ENCODE assay signal across 1 cellular context in genomic region chr9:136275655-136276429, GRCh38.
TF ChIP-seq lines count a peak whose summit lies in the region.

No MANE protein-coding gene starts in this region.

TF ChIP-seq in A549, 52 proteins besides CTCF, POLR2A, EP300 and RAD21 (continued from another document):
- TF ChIP-seq REST (IDR thresholded peaks at IDR 0.05) (no peak), PBX3 (IDR thresholded peaks at IDR 0.05) (no peak), MAX (IDR thresholded peaks at IDR 0.05) (no peak), FOXS1 (CRISPR knock-in tag; IDR thresholded peaks at IDR 0.05) (no peak), FOSB (CRISPR knock-in tag; IDR thresholded peaks at IDR 0.05) (no peak), HOXA7 (CRISPR knock-in tag; IDR thresholded peaks at IDR 0.05) (no peak), GATA3 (IDR thresholded peaks at IDR 0.05; ENCODE audit: borderline replicate concordance) (no peak), PHF8 (IDR thresholded peaks at IDR 0.05; ENCODE audit: borderline replicate concordance, low read depth) (no peak)
